ENCODE assay signal across 1 cellular context in the genomic region with DNA sequence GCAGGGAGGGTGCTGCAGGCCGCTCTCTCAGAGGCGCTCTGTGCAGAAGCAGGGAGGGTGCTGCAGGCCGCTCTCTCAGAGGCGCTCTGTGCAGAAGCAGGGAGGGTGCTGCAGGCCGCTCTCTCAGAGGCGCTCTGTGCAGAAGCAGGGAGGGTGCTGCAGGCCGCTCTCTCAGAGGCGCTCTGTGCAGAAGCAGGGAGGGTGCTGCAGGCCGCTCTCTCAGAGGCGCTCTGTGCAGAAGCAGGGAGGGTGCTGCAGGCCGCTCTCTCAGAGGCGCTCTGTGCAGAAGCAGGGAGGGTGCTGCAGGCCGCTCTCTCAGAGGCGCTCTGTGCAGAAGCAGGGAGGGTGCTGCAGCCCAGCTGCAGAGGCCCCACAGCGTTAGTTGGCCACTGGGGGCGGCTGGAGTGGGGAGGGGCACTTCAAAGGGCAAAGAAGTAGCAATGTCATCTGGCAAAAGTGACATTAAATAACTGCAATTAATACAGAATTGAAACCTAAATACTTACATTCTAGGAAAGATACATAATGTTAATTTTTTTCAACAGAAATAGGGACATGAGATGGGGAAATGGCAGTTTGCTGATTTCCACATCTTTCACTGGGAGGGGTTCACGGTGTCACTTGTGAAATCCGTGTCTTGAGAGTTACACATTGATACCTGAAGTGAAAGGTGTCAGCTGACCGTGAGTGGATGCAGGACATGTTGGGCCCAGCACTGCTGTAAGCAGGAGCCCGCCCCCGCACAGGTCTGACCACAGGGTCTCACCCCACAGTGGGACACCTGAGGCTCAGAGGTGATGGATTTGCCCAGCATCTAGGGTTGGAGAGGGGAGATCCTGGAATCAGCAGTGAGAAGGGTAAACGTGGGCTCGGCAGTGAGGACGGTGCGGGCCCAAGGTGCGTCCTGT.
A peak's percentile ranks its signal among the peaks of the same experiment; 100 is the strongest.
TF ChIP-seq lines count a peak whose summit lies in the region.

No MANE protein-coding gene starts in this region.

TF ChIP-seq in HepG2, 621 proteins besides CTCF, POLR2A, EP300 and RAD21:
- TF ChIP-seq DR1 (CRISPR knock-in tag; IDR thresholded peaks at IDR 0.05), result 0 out of 2 replicates have a peak, but pooled peaks have one; percentile 12
- TF ChIP-seq MYC (CRISPR knock-in tag; IDR thresholded peaks at IDR 0.05; ENCODE audit: borderline replicate concordance), result 0 out of 2 replicates have a peak, but pooled peaks have one; percentile 1
- TF ChIP-seq KLF12 (CRISPR knock-in tag; IDR thresholded peaks at IDR 0.05; ENCODE audit: borderline replicate concordance), result peak; percentile 8; the same call in 1 of the 2 replicates
- 0 out of 2 replicates have a peak, but pooled peaks have one; percentile 1 for TF ChIP-seq ZSCAN29 (CRISPR knock-in tag; conservative IDR thresholded peaks at IDR 0.05)
- TF ChIP-seq, protein P1, sequence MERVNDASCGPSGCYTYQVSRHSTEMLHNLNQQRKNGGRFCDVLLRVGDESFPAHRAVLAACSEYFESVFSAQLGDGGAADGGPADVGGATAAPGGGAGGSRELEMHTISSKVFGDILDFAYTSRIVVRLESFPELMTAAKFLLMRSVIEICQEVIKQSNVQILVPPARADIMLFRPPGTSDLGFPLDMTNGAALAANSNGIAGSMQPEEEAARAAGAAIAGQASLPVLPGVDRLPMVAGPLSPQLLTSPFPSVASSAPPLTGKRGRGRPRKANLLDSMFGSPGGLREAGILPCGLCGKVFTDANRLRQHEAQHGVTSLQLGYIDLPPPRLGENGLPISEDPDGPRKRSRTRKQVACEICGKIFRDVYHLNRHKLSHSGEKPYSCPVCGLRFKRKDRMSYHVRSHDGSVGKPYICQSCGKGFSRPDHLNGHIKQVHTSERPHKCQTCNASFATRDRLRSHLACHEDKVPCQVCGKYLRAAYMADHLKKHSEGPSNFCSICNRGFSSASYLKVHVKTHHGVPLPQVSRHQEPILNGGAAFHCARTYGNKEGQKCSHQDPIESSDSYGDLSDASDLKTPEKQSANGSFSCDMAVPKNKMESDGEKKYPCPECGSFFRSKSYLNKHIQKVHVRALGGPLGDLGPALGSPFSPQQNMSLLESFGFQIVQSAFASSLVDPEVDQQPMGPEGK (CRISPR knock-in tag; IDR thresholded peaks at IDR 0.05), result peak; percentile 54; the same call in 1 of the 2 replicates
- peak; percentile 59; the same call in 1 of the 2 replicates for TF ChIP-seq ZNF292 (CRISPR knock-in tag; IDR thresholded peaks at IDR 0.05; ENCODE audit: borderline replicate concordance, low read depth)
- 0 out of 2 replicates have a peak, but pooled peaks have one; percentile 52 for TF ChIP-seq ZFP90 (CRISPR knock-in tag; IDR thresholded peaks at IDR 0.05; ENCODE audit: borderline replicate concordance)
- peak; percentile 54; the same call in 1 of the 2 replicates for TF ChIP-seq NCOA1 (CRISPR knock-in tag; IDR thresholded peaks at IDR 0.05)
TF ChIP-seq in HepG2: peak in this region for 8; not testable (repeated sequence) for 613.
